ENCODE assay signal across 9 cellular contexts in genomic region chr16:23182206-23182674, GRCh38. TPM values are rescaled to one million over a fixed set of nuclear protein-coding genes. Genes with fewer than 3 reads are reported as not detected.
A peak's percentile ranks its signal among the peaks of the same experiment; 100 is the strongest.
DNase-seq lines count a peak whose midpoint lies in the region; ATAC-seq and TF ChIP-seq lines count a peak whose summit lies in the region.
"Had no signal": no experiment of that assay in that cellular context is flagged by ENCODE, and none has a peak within 500 bp of the region (broad histone marks: within the 10 kb centered on the region; RNA-seq: fewer than 3 reads in every experiment).

No MANE protein-coding gene starts in this region.

- peak; percentile 67 to 98 (median 96) for TF ChIP-seq CTCF in Peyer's patch (IDR thresholded peaks at IDR 0.05)
- peak; percentile 100 for TF ChIP-seq CTCF in foreskin keratinocyte (conservative IDR thresholded peaks at IDR 0.05)
- TF ChIP-seq CTCF in omental fat pad (IDR thresholded peaks at IDR 0.05): no peak

- H3K27ac ChIP-seq in Peyer's patch (no peak overlapping the region), foreskin keratinocyte (no peak overlapping the region)

- DNase-seq in Caki2 (ENCODE audit: low read depth): peak; percentile 57
- peak; percentile 44 for DNase-seq in Jurkat, Clone E6-1 (ENCODE audit: low read depth, low spot score)
- peak; percentile 53 to 95 (median 90) for DNase-seq in Peyer's patch
- peak; percentile 34 for DNase-seq in activated effector memory CD4-positive, alpha-beta T cell treated with Interleukin-2 at 50 U/mL for 16 hours
- DNase-seq in foreskin keratinocyte: peak; percentile 36 to 71
- DNase-seq in omental fat pad (ENCODE audit: low spot score): no peak
- peak; percentile 69 for DNase-seq in superior temporal gyrus (ENCODE audit: extremely low spot score)

- no peak for TF ChIP-seq POLR2A in Peyer's patch (IDR thresholded peaks at IDR 0.05)

- peak; percentile 90 for ATAC-seq in GM21515 (IDR thresholded peaks at IDR 0.05; ENCODE audit: unreplicated experiment)
- peak; percentile 99 for ATAC-seq in foreskin keratinocyte
- peak; percentile 75 for ATAC-seq in omental fat pad (ENCODE audit: low FRiP score)

- H3K4me3 ChIP-seq in Jurkat, Clone E6-1 (ENCODE audit: low read length): no peak overlapping the region
- peak overlapping the region; percentile 16 to 53 (median 40) for H3K4me3 ChIP-seq in Peyer's patch

- H3K4me1 ChIP-seq in Peyer's patch: peaks cover 0 to 15% (median 10%) of the 10 kb centered on the region in 4 donors
- H3K4me1 ChIP-seq in foreskin keratinocyte: no peaks in the 10 kb centered on the region

- no peaks in the 10 kb centered on the region for H3K9me3 ChIP-seq in Peyer's patch

- H3K36me3 ChIP-seq in Peyer's patch: no peaks in the 10 kb centered on the region

- peaks cover 0 to 10% of the 10 kb centered on the region in 2 donors for H3K27me3 ChIP-seq in Peyer's patch
- H3K27me3 ChIP-seq in foreskin keratinocyte: peaks cover 57% of the 10 kb centered on the region

- in situ Hi-C loops in Caki2 (cut with HindIII; ENCODE audit: low pct_unique_long_range_greater_than_20kb, low sequenced_read_pairs): no loop called here

RNA-seq across cellular contexts. Expression of gene SCNN1G, which starts 0.3 kb away (rescaled TPM):
- total RNA-seq in Caki2 (2014; rRNA removed; shearing (Covaris generic); ENCODE audit: low replicate concordance): 0.30 TPM in 1 of 2 replicates, not detected in the other
- not detected for polyA plus RNA-seq in Jurkat, Clone E6-1 (2012; ENCODE audit: insufficient read depth, insufficient read length)
- total RNA-seq in Peyer's patch (1 to 10 TPM in 2 of 4 donors, under 1 TPM in 1, not detected in 1; 0.54 to 2.6 (median 1.4) TPM), foreskin keratinocyte (not detected in 2 replicates), omental fat pad (not detected)
- 0.01 TPM in 1 of 2 replicates, not detected in the other for polyA plus RNA-seq in foreskin keratinocyte
- total RNA-seq: T-helper 2 cell treated with Interferon-gamma antibody and Interleukin-4, amounts not matched to agents 100 ng/mL and 5 ng/mL, for 36 hours had no signal

RNA-seq across cellular contexts. Expression of gene USP31, which starts 33.0 kb away (rescaled TPM):
- total RNA-seq in Caki2 (2014; rRNA removed; shearing (Covaris generic); ENCODE audit: low replicate concordance): 3.9 and 6.7 TPM in 2 replicates
- 3.2 TPM for polyA plus RNA-seq in Jurkat, Clone E6-1 (2012; ENCODE audit: insufficient read depth, insufficient read length)
- total RNA-seq in Peyer's patch (10 to 100 TPM in 2 of 4 donors, 1 to 10 TPM in 2; 6.3 to 12.4 (median 10.5) TPM), foreskin keratinocyte (23.0 and 24.2 TPM in 2 replicates), omental fat pad (10 to 100 TPM; 12.7 to 17.5 (median 15.9) TPM)
- 7.6 and 9.1 TPM in 2 replicates for polyA plus RNA-seq in foreskin keratinocyte

Comparison
In these comparisons a context has a peak if more than half of its experiments do, and no peak if none do; other contexts are left out.
1. CTCF ChIP-seq: peak in Peyer's patch (6 of 6) and foreskin keratinocyte (single experiment); none in omental fat pad (0 of 3).
2. Peak in every context shown above with its lines, with median percentiles within 50 percentile points of each other: ATAC-seq.